27 cellular contexts compared by ENCODE assay signal in the genomic region with DNA sequence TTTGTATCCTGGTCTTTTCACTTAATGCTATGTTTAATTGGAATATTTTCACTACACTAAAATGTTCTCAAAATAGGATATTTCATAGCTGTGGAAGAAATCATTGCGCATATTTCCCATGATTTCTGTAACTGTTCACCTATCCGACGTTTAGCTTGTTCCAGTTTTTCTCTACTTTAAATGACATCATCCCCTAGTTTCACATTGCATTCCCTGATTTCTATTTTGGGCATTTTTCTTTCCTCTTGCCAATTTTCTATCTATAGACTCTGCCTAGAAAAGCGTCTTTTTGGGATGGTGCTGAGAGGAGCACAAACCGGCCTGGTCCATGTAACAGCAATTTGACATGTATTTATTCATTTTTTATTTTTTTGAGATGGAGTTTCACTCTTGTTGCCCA.
"Had no signal": no experiment of that assay in that cellular context is flagged by ENCODE, and none has a peak within 500 bp of the region (broad histone marks: within the 10 kb centered on the region; RNA-seq: fewer than 3 reads in every experiment).

No MANE protein-coding gene starts in this region.

- H3K4me3 Mint-ChIP-seq: activated CD4-positive, alpha-beta T cell treated with anti-CD3 and anti-CD28 coated beads, Interleukin-2, amount 10 ng/mL, durations not matched to agents 24 days and 14 days; activated CD8-positive, alpha-beta T cell treated with anti-CD3 and anti-CD28 coated beads for 36 hours; activated naive CD8-positive, alpha-beta T cell treated with anti-CD3 and anti-CD28 coated beads for 36 hours; activated T-cell treated with anti-CD3 and anti-CD28 coated beads, Interleukin-2, amount 50 U/mL, for 72 hours; activated T-helper 17 cell treated with anti-CD3 and anti-CD28 coated beads, Interleukin-2, amount 50 U/mL, for 72 hours; T-helper 1 cell treated with Interleukin-12 subunit alpha and Interleukin-12 subunit beta and Interleukin-4 antibody, amounts not matched to agents 30 μg/mL and 1 μg/mL, for 36 hours; T-helper 2 cell treated with Interferon-gamma antibody and Interleukin-4, amounts not matched to agents 5 μg/mL and 100 μg/mL, for 36 hours had no signal

- H3K4me1 Mint-ChIP-seq: activated T-helper 17 cell treated with anti-CD3 and anti-CD28 coated beads, Interleukin-2, amount 50 U/mL, for 72 hours had no signal

- H3K27me3 Mint-ChIP-seq: activated CD8-positive, alpha-beta T cell treated with anti-CD3 and anti-CD28 coated beads for 36 hours; activated naive CD8-positive, alpha-beta T cell treated with anti-CD3 and anti-CD28 coated beads for 36 hours; activated T-helper 17 cell treated with anti-CD3 and anti-CD28 coated beads, Interleukin-2, amount 50 U/mL, for 72 hours had no signal

- DNase-seq: activated CD4-positive, alpha-beta T cell treated with anti-CD3 and anti-CD28 coated beads, Interleukin-2, amount 10 ng/mL, durations not matched to agents 24 days and 14 days; activated CD4-positive, alpha-beta T cell treated with anti-CD3 and anti-CD28 coated beads, Interleukin-2, amount 50 U/mL, for 4 hours; activated CD8-positive, alpha-beta T cell treated with anti-CD3 and anti-CD28 coated beads for 36 hours; activated effector memory CD4-positive, alpha-beta T cell treated with anti-CD3 and anti-CD28 coated beads, Interleukin-2, amount 50 U/mL, for 16 hours; activated naive CD4-positive, alpha-beta T cell; activated naive CD4-positive, alpha-beta T cell treated with anti-CD3 and anti-CD28 coated beads, Interleukin-2, amount 50 U/mL, for 16 hours; activated naive CD8-positive, alpha-beta T cell treated with anti-CD3 and anti-CD28 coated beads for 36 hours; activated T-cell treated with anti-CD3 and anti-CD28 coated beads, Interleukin-2, amount 50 U/mL, for 1 hour; activated T-cell treated with anti-CD3 and anti-CD28 coated beads, Interleukin-2, amount 50 U/mL, for 72 hours; amniotic stem cell; aorta; MM.1S; MV-4-11; NCI-H1092; NCI-H1436 treated with DMSO at 0.1 percent for 48 hours; NCI-H1694 treated with DMSO at 0.1 percent for 48 hours; NCI-H2029; NCI-H345; NCI-H524 treated with DMSO at 0.1 percent for 48 hours; SHP77 treated with DMSO at 0.1 percent for 48 hours; SK-N-SH had no signal

- H3K27ac ChIP-seq: breast epithelium, KMS-11, SJSA1 had no signal

- H3K4me3 ChIP-seq: breast epithelium, SJSA1 had no signal

- H3K27me3 ChIP-seq: breast epithelium, SJSA1 had no signal

- H3K9me3 ChIP-seq: SJSA1, SK-N-SH had no signal

- H3K27ac Mint-ChIP-seq: activated CD4-positive, alpha-beta T cell treated with anti-CD3 and anti-CD28 coated beads, Interleukin-2, amount 10 ng/mL, durations not matched to agents 24 days and 14 days; activated CD8-positive, alpha-beta T cell treated with anti-CD3 and anti-CD28 coated beads for 36 hours; activated naive CD8-positive, alpha-beta T cell treated with anti-CD3 and anti-CD28 coated beads for 36 hours; activated T-cell treated with anti-CD3 and anti-CD28 coated beads, Interleukin-2, amount 50 U/mL, for 72 hours; activated T-helper 17 cell treated with anti-CD3 and anti-CD28 coated beads, Interleukin-2, amount 50 U/mL, for 72 hours; T-helper 1 cell treated with Interleukin-12 subunit alpha and Interleukin-12 subunit beta and Interleukin-4 antibody, amounts not matched to agents 30 μg/mL and 1 μg/mL, for 36 hours; T-helper 2 cell treated with Interferon-gamma antibody and Interleukin-4, amounts not matched to agents 5 μg/mL and 100 μg/mL, for 36 hours had no signal

- H3K36me3 ChIP-seq: breast epithelium, SJSA1 had no signal

- H3K4me1 ChIP-seq: breast epithelium had no signal

- ATAC-seq: activated CD8-positive, alpha-beta T cell treated with anti-CD3 and anti-CD28 coated beads for 36 hours; activated T-cell treated with anti-CD3 and anti-CD28 coated beads, Interleukin-2, amount 50 U/mL, for 72 hours; activated T-helper 17 cell treated with anti-CD3 and anti-CD28 coated beads, Interleukin-2, amount 50 U/mL, for 72 hours had no signal

- H3K9me3 Mint-ChIP-seq: activated CD4-positive, alpha-beta T cell treated with anti-CD3 and anti-CD28 coated beads, Interleukin-2, amount 10 ng/mL, durations not matched to agents 24 days and 14 days; activated CD8-positive, alpha-beta T cell treated with anti-CD3 and anti-CD28 coated beads for 36 hours; activated T-cell treated with anti-CD3 and anti-CD28 coated beads, Interleukin-2, amount 50 U/mL, for 72 hours; activated T-helper 17 cell treated with anti-CD3 and anti-CD28 coated beads, Interleukin-2, amount 50 U/mL, for 72 hours; T-helper 1 cell treated with Interleukin-12 subunit alpha and Interleukin-12 subunit beta and Interleukin-4 antibody, amounts not matched to agents 30 μg/mL and 1 μg/mL, for 36 hours; T-helper 2 cell treated with Interferon-gamma antibody and Interleukin-4, amounts not matched to agents 5 μg/mL and 100 μg/mL, for 36 hours had no signal
